9 cellular contexts compared by ENCODE assay signal in genomic region chr16:57576429-57576870, GRCh38. TPM values are rescaled to one million over a fixed set of nuclear protein-coding genes. Genes with fewer than 3 reads are reported as not detected.
DNase-seq lines count a peak whose midpoint lies in the region; ATAC-seq and TF ChIP-seq lines count a peak whose summit lies in the region.
"Had no signal": no experiment of that assay in that cellular context is flagged by ENCODE, and none has a peak within 500 bp of the region (broad histone marks: within the 10 kb centered on the region; RNA-seq: fewer than 3 reads in every experiment).

No MANE protein-coding gene starts in this region.

- H3K27ac ChIP-seq in left lung, result no peak overlapping the region

- H3K4me3 ChIP-seq in left lung, result no peak overlapping the region

- H3K27me3 ChIP-seq in left lung, result peaks cover 0 to 17% of the 10 kb centered on the region in 2 donors

- TF ChIP-seq CTCF in GM12873 (IDR thresholded peaks at IDR 0.05; ENCODE audit: insufficient read depth, low read depth, low read length, missing control alignments) (peak; percentile 100), left lung (IDR thresholded peaks at IDR 0.05) (peak; percentile 94 to 98)

- peak; percentile 77 for ATAC-seq in HG02885 (IDR thresholded peaks at IDR 0.05; ENCODE audit: poor library complexity, unreplicated experiment)
- peak; percentile 75 for ATAC-seq in activated CD4-positive, CD25-positive, alpha-beta regulatory T cell treated with anti-CD3 and anti-CD28 coated beads, Interleukin-2, amount 50 U/mL, for 24 hours
- ATAC-seq in left lung, result peak; percentile 95
- no peak for ATAC-seq in GM18873 (IDR thresholded peaks at IDR 0.05; ENCODE audit: low FRiP score, unreplicated experiment)

- DNase-seq in NCI-H345 (lab: John Stamatoyannopoulos, UW) (peak; percentile 42), left lung (peak; percentile 70 to 89)
- peak; percentile 62 for DNase-seq in central memory CD4-positive, alpha-beta T cell
- peak; percentile 73 to 82 for DNase-seq in stimulated activated CD4-positive, alpha-beta T cell treated with anti-CD3 and anti-CD28 coated beads, Interleukin-4, amount 100 ng/mL, for 48 hours (ENCODE audit: low read depth in 2 of 2)

- H3K9me3 ChIP-seq in left lung, result no peaks in the 10 kb centered on the region

- intact Hi-C loops in left lung (cut with DNase I), result loop anchor here in 1 of 2 donors (10.0 kb wide), 1 partner anchor 148 kb away; no protein-coding TSS in a partner anchor

- no peaks in the 10 kb centered on the region for H3K4me1 ChIP-seq in left lung

- H3K36me3 ChIP-seq in left lung, result no peaks in the 10 kb centered on the region

RNA-seq across cellular contexts. Expression of gene ADGRG5, which starts 34.0 kb away (rescaled TPM):
- total RNA-seq in left lung, result under 1 TPM; 0.92 to 0.99 TPM
- total RNA-seq: pulmonary artery endothelial cell had no signal

RNA-seq across cellular contexts. Expression of gene CCDC102A, which starts 40.1 kb away (rescaled TPM):
- 1 to 10 TPM; 5.2 to 9.3 TPM for total RNA-seq in left lung

RNA-seq across cellular contexts. Expression of gene ADGRG1, which starts 52.0 kb away (rescaled TPM):
- 10 to 100 TPM; 53.2 to 78.4 TPM for total RNA-seq in left lung
